ENCODE assay signal across 1 cellular context in genomic region chr17:35808240-35808961, GRCh38.
TF ChIP-seq lines count a peak whose summit lies in the region.

No MANE protein-coding gene starts in this region.

TF ChIP-seq in GM23338, 12 proteins besides CTCF, POLR2A, EP300 and RAD21 (continued from another document):
- TF ChIP-seq ZNF462 (CRISPR knock-in tag; IDR thresholded peaks at IDR 0.05), result no peak
- no peak for TF ChIP-seq CREB1 (CRISPR knock-in tag; IDR thresholded peaks at IDR 0.05; ENCODE audit: low read depth)
- TF ChIP-seq ZNF331 (CRISPR knock-in tag; IDR thresholded peaks at IDR 0.05; ENCODE audit: low read depth), result no peak
TF ChIP-seq in GM23338: peak in this region for 0.
